In genomic region chr19:41264581-41265375, GRCh38 we compare ENCODE assay signal across 1 cellular context.
TF ChIP-seq lines count a peak whose summit lies in the region.

No MANE protein-coding gene starts in this region.

TF ChIP-seq in K562, 482 proteins besides CTCF, POLR2A, EP300 and RAD21 (continued from another document):
- TF ChIP-seq ERF (CRISPR knock-in tag; IDR thresholded peaks at IDR 0.05), result no peak; the same call in 1 of the 2 replicates
- TF ChIP-seq ZNF263 (CRISPR knock-in tag; IDR thresholded peaks at IDR 0.05; ENCODE audit: borderline replicate concordance), result no peak; the same call in 1 of the 2 replicates
- no peak; the same call in 1 of the 2 replicates for TF ChIP-seq ZNF609 (CRISPR knock-in tag; IDR thresholded peaks at IDR 0.05; ENCODE audit: borderline replicate concordance)
- TF ChIP-seq DEAF1 (CRISPR knock-in tag; IDR thresholded peaks at IDR 0.05), result no peak
- TF ChIP-seq TFE3 (CRISPR knock-in tag; IDR thresholded peaks at IDR 0.05), result no peak
- TF ChIP-seq RBBP5 (IDR thresholded peaks at IDR 0.05; ENCODE audit: borderline replicate concordance, insufficient read depth, low read length, poor library complexity, severe bottlenecking), result peak; percentile 60
- TF ChIP-seq ETV1 (tag; conservative IDR thresholded peaks at IDR 0.05; ENCODE audit: low read depth), result peak; percentile 53; the same call in 1 of the 2 replicates
- no peak for TF ChIP-seq MTF1 (CRISPR knock-in tag; IDR thresholded peaks at IDR 0.05; ENCODE audit: borderline replicate concordance)
- peak; percentile 47 for TF ChIP-seq KDM5B (IDR thresholded peaks at IDR 0.05; ENCODE audit: insufficient replicate concordance, low read depth, low read length)
- TF ChIP-seq ELF4 (CRISPR knock-in tag; IDR thresholded peaks at IDR 0.05), result no peak
- TF ChIP-seq RNF2 (IDR thresholded peaks at IDR 0.05), result no peak
- TF ChIP-seq SOX6 (IDR thresholded peaks at IDR 0.05), result no peak
- peak; percentile 100 for TF ChIP-seq BRD4 (IDR thresholded peaks at IDR 0.05)
